Comparison of ENCODE assay signal across 8 cellular contexts in the genomic region with DNA sequence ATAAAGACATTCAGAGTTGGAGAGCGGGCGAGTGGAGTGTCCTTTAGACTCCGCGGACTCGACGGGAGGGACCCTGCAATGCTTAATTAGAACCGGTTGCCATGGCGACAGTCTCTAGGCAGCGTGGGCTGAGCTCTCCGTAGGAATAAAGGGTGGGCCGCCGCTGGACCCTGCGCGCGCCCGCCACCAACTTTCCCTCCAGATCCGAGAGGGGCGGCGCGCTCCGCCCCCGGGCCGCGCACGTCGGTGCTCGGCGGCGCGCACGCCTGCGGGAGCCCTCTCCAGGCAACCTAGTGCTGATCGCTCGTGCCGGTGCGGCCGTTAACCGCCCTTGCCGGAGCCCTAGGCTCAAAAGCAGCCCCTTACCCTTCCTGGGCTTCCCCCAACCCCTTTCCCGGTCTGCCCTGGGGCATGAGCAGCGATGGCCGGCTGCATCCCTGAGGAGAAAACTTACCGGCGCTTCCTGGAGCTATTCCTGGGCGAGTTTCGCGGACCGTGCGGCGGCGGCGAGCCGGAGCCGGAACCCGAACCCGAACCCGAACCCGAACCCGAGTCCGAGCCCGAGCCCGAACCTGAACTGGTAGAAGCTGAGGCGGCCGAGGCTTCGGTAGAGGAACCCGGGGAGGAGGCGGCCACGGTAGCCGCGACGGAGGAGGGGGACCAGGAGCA. TPM values are rescaled to one million over a fixed set of nuclear protein-coding genes. Genes with fewer than 3 reads are reported as not detected.
DNase-seq lines count a peak whose midpoint lies in the region; ATAC-seq and TF ChIP-seq lines count a peak whose summit lies in the region.

A gene (plus strand): TSS at position 278 of the 669 bp plus-strand sequence.

- CTCF ChIA-PET in CD8-positive, alpha-beta T cell (lab: Charles Lee): interaction anchor here (1.2 kb wide), 1 partner anchor 14 kb away, joined by 3 read pairs; no protein-coding TSS in a partner anchor

- peaks cover 10% of the 10 kb centered on the region for H3K4me1 ChIP-seq in CD8-positive, alpha-beta T cell (ENCODE audit: insufficient read depth, low read length)
- H3K4me1 ChIP-seq in esophagus muscularis mucosa: peaks cover 12 to 23% (median 21%) of the 10 kb centered on the region in 4 donors
- peaks cover 9% of the 10 kb centered on the region for H3K4me1 ChIP-seq in muscle layer of colon (ENCODE audit: insufficient read depth, low read length)

- peak; percentile 75 for ATAC-seq in CD8-positive, alpha-beta T cell
- no peak for ATAC-seq in GM19351 (IDR thresholded peaks at IDR 0.05; ENCODE audit: unreplicated experiment)

- intact Hi-C loops in CD8-positive, alpha-beta T cell (cut with DNase I, micrococcal nuclease): no loop called here
- intact Hi-C loops in esophagus muscularis mucosa (cut with DNase I): no loop called here

- no peaks in the 10 kb centered on the region for H3K36me3 Mint-ChIP-seq in CD8-positive, alpha-beta T cell

- peak in 6 of 7 experiments; percentile 18 to 58 (median 28) for DNase-seq in CD8-positive, alpha-beta T cell
- DNase-seq in HK-2 (ENCODE audit: unreplicated experiment) (peak; percentile 44), NCI-H82 (lab: John Stamatoyannopoulos, UW) (peak; percentile 97), activated T-cell treated with anti-CD3 and anti-CD28 coated beads for 4 hours (peak; percentile 9), esophagus muscularis mucosa (ENCODE audit: extremely low spot score) (no peak)
- DNase-seq in stimulated activated naive CD4-positive, alpha-beta T cell treated with Interleukin-2 at 50 U/mL for 16 hours (lab: John Stamatoyannopoulos, UW): peak; percentile 36

- no peak within 1 kb of the TSS for H3K9ac ChIP-seq in muscle layer of colon (ENCODE audit: low read length)

- no peak for TF ChIP-seq EP300 in esophagus muscularis mucosa (IDR thresholded peaks at IDR 0.05)

- no peaks in the 10 kb centered on the region for H3K36me3 ChIP-seq in CD8-positive, alpha-beta T cell (ENCODE audit: insufficient read depth, low read length)
- no peaks in the 10 kb centered on the region for H3K36me3 ChIP-seq in esophagus muscularis mucosa
- no peaks in the 10 kb centered on the region for H3K36me3 ChIP-seq in muscle layer of colon (ENCODE audit: insufficient read depth, low read length)

- peak within 1 kb of the TSS; percentile 94 for H3K4me3 Mint-ChIP-seq in CD8-positive, alpha-beta T cell

- H3K4me1 Mint-ChIP-seq in CD8-positive, alpha-beta T cell (ENCODE audit: low read depth): peaks cover 13% of the 10 kb centered on the region

- H3K27ac Mint-ChIP-seq in CD8-positive, alpha-beta T cell: no peak within 1 kb of the TSS

- no peaks in the 10 kb centered on the region for H3K9me3 Mint-ChIP-seq in CD8-positive, alpha-beta T cell

- TF ChIP-seq CTCF in CD8-positive, alpha-beta T cell (IDR thresholded peaks at IDR 0.05): no peak
- TF ChIP-seq CTCF in esophagus muscularis mucosa (IDR thresholded peaks at IDR 0.05): no peak

- 2% methylated on average over 22 of the region's 71 CpGs for WGBS in esophagus muscularis mucosa

- H3K27ac ChIP-seq in CD8-positive, alpha-beta T cell (ENCODE audit: low read depth, low read length): no peak within 1 kb of the TSS
- no peak within 1 kb of the TSS for H3K27ac ChIP-seq in esophagus muscularis mucosa (replicated peaks in 1 of 4)
- H3K27ac ChIP-seq in muscle layer of colon (ENCODE audit: low read depth, low read length): no peak within 1 kb of the TSS

- peak within 1 kb of the TSS; percentile 78 for H3K4me3 ChIP-seq in CD8-positive, alpha-beta T cell (ENCODE audit: low read depth, low read length)
- peak within 1 kb of the TSS; percentile 55 to 65 (median 58) for H3K4me3 ChIP-seq in esophagus muscularis mucosa
- peak within 1 kb of the TSS; percentile 46 to 50 for H3K4me3 ChIP-seq in muscle layer of colon (ENCODE audit: low read depth in 1 of 2, low read length in 2 of 2)

- POLR2A ChIA-PET in CD8-positive, alpha-beta T cell (lab: Charles Lee): no interaction called here

- TF ChIP-seq POLR2A in esophagus muscularis mucosa (IDR thresholded peaks at IDR 0.05; ENCODE audit: low read depth): no peak

- peaks cover 31% of the 10 kb centered on the region for H3K27me3 ChIP-seq in CD8-positive, alpha-beta T cell (ENCODE audit: insufficient read depth, low read length)
- H3K27me3 ChIP-seq in esophagus muscularis mucosa (peaks cover 0 to 63% (median 21%) of the 10 kb centered on the region in 4 donors), muscle layer of colon (ENCODE audit: control insufficient read depth in 1 of 2, insufficient read depth in 2 of 2, low read length in 2 of 2) (peaks cover 26 to 44% of the 10 kb centered on the region in 2 donors)

- H3K9me3 ChIP-seq in CD8-positive, alpha-beta T cell (ENCODE audit: low read length): no peaks in the 10 kb centered on the region
- H3K9me3 ChIP-seq in esophagus muscularis mucosa (no peaks in the 10 kb centered on the region), muscle layer of colon (ENCODE audit: low read length) (no peaks in the 10 kb centered on the region)

- peaks cover 53% of the 10 kb centered on the region for H3K27me3 Mint-ChIP-seq in CD8-positive, alpha-beta T cell (ENCODE audit: low read depth)

RNA-seq across cellular contexts. Expression of the gene that starts here (rescaled TPM):
- total RNA-seq in CD8-positive, alpha-beta T cell: not detected
- total RNA-seq in esophagus muscularis mucosa: under 1 TPM; 0.42 to 0.91 (median 0.67) TPM

Comparison
In these comparisons a context has a peak if more than half of its experiments do, and no peak if none do; other contexts are left out.
1. Peak in DNase-seq, ATAC-seq and H3K4me3 ChIP-seq in CD8-positive, alpha-beta T cell; RNA of the gene not detected or under 1 TPM.